ENCODE assay signal across 23 cellular contexts in the genomic region with DNA sequence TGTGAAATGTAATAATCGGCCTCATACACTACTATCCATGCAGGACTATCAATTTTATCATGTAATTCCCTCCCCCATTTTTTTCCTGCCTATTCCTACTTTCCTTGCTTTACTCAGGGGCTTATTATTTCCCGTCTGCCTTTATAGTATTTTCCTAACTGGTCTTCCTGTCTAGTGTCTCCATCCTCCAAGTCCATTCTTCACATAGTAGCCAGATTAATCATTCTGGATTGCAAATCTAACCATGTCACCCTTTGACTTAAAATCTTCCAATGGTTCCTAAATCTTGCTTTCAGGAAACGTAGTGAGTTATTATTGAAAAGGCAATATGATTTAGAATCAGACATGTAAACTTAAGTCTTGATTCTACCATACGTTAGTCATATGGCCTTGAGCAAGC.
A peak's percentile ranks its signal among the peaks of the same experiment; 100 is the strongest.
DNase-seq lines count a peak whose midpoint lies in the region; ATAC-seq, FAIRE-seq and TF ChIP-seq lines count a peak whose summit lies in the region.
"Had no signal": no experiment of that assay in that cellular context is flagged by ENCODE, and none has a peak within 500 bp of the region (broad histone marks: within the 10 kb centered on the region; RNA-seq: fewer than 3 reads in every experiment).

No MANE protein-coding gene starts in this region.

- CTCF ChIA-PET in PC-3 (lab: Charles Lee) (no interaction called here), endothelial cell of umbilical vein (lab: Charles Lee) (no interaction called here)

- no peak for TF ChIP-seq CTCF in PC-3 (conservative IDR thresholded peaks at IDR 0.05; ENCODE audit: low read depth, low read length)
- no peak for TF ChIP-seq CTCF in endothelial cell of umbilical vein (IDR thresholded peaks at IDR 0.05; ENCODE audit: extremely low read depth in 1 of 2, insufficient read depth in 1 of 2, low read depth in 1 of 2, low read length in 2 of 2)
- no peak for TF ChIP-seq CTCF in testis (IDR thresholded peaks at IDR 0.05)
- no peak for TF ChIP-seq CTCF in ovary (IDR thresholded peaks at IDR 0.05)

- H3K36me3 ChIP-seq in PC-3 (ENCODE audit: low read depth, low read length): no peaks in the 10 kb centered on the region
- no peaks in the 10 kb centered on the region for H3K36me3 ChIP-seq in endothelial cell of umbilical vein (ENCODE audit: control insufficient read depth in 2 of 2, extremely low read depth in 1 of 2, insufficient read depth in 2 of 2, low read length in 2 of 2)
- H3K36me3 ChIP-seq in testis (ENCODE audit: low read depth, missing control alignments): no peaks in the 10 kb centered on the region
- H3K36me3 ChIP-seq in ovary: no peaks in the 10 kb centered on the region
- H3K36me3 ChIP-seq: pancreas had no signal

- H3K79me2 ChIP-seq in PC-3 (ENCODE audit: low read length) (no peaks in the 10 kb centered on the region), endothelial cell of umbilical vein (ENCODE audit: control insufficient read depth, insufficient read depth, low read length) (no peaks in the 10 kb centered on the region)

- H3F3A ChIP-seq in PC-3 (ENCODE audit: low read length, unreplicated experiment): peaks cover 5% of the 10 kb centered on the region

- no peak for TF ChIP-seq POLR2A in endothelial cell of umbilical vein (IDR thresholded peaks at IDR 0.05; ENCODE audit: low read depth, low read length)
- TF ChIP-seq POLR2A in testis (IDR thresholded peaks at IDR 0.05): no peak
- TF ChIP-seq POLR2A in ovary (IDR thresholded peaks at IDR 0.05): no peak

- H3K9me3 ChIP-seq in PC-3 (ENCODE audit: low read length): no peaks in the 10 kb centered on the region
- H3K9me3 ChIP-seq in endothelial cell of umbilical vein (replicated peaks; ENCODE audit: control insufficient read depth, insufficient read depth, low read length): no peaks in the 10 kb centered on the region
- H3K9me3 ChIP-seq in testis: no peaks in the 10 kb centered on the region
- H3K9me3 ChIP-seq in ovary: no peaks in the 10 kb centered on the region
- H3K9me3 ChIP-seq: pancreas had no signal

- FAIRE-seq in endothelial cell of umbilical vein (lab: Jason Lieb, UNC): peak; percentile 77
- FAIRE-seq: GM12878, pancreas had no signal

- intact Hi-C loops in PC-3 (cut with micrococcal nuclease): no loop called here
- intact Hi-C loops in endothelial cell of umbilical vein (cut with micrococcal nuclease): loop anchor here (2.0 to 5.0 kb wide), 4 partner anchors 101 to 354 kb away; a partner anchor contains a TSS
- intact Hi-C loops in testis (cut with DNase I; ENCODE audit: low total_unique reads): no loop called here
- intact Hi-C loops in ovary (cut with DNase I): no loop called here

- no peak overlapping the region for H3K4me3 ChIP-seq in PC-3 (ENCODE audit: low read length)
- H3K4me3 ChIP-seq in endothelial cell of umbilical vein (replicated peaks in 1 of 3; ENCODE audit: insufficient read depth in 1 of 3, low read depth in 1 of 3, low read length in 3 of 3): peak overlapping the region in 1 of 3 experiments; percentile 5
- H3K4me3 ChIP-seq in testis: no peak overlapping the region
- no peak overlapping the region for H3K4me3 ChIP-seq in ovary
- H3K4me3 ChIP-seq: GM12878, pancreas had no signal

- H2AFZ ChIP-seq in PC-3 (ENCODE audit: low read length): no peak overlapping the region
- peak overlapping the region; percentile 72 for H2AFZ ChIP-seq in endothelial cell of umbilical vein (ENCODE audit: low read depth, low read length)

- no peak overlapping the region for H3K27ac ChIP-seq in PC-3 (ENCODE audit: low read length)
- H3K27ac ChIP-seq in endothelial cell of umbilical vein (ENCODE audit: insufficient read depth, low read depth, low read length): peak overlapping the region; percentile 87
- H3K27ac ChIP-seq in testis: no peak overlapping the region
- no peak overlapping the region for H3K27ac ChIP-seq in ovary
- H3K27ac ChIP-seq: pancreas had no signal

- H3K9me1 ChIP-seq in endothelial cell of umbilical vein (replicated peaks; ENCODE audit: control insufficient read depth, extremely low read depth, insufficient read depth, low read length): no peaks in the 10 kb centered on the region

- POLR2A ChIA-PET in PC-3 (lab: Charles Lee; ENCODE audit: unreplicated experiment) (no interaction called here), endothelial cell of umbilical vein (lab: Charles Lee) (no interaction called here)

- no peak for ATAC-seq in PC-3
- ATAC-seq: activated T-cell treated with anti-CD3 and anti-CD28 coated beads, Interleukin-2, amount 50 U/mL, for 4 hours; GM12878; left cardiac atrium; naive thymus-derived CD4-positive, alpha-beta T cell; pancreas; sciatic nerve had no signal

- BruUV-seq in PC-3 (replicated peaks; lab: Mats Ljungman, UMichigan): no TSS peak
- BruUV-seq in endothelial cell of umbilical vein (replicated peaks; lab: Mats Ljungman, UMichigan): no TSS peak

- H3K4me1 ChIP-seq in PC-3 (ENCODE audit: insufficient read depth, low read length): peaks cover 19% of the 10 kb centered on the region
- H3K4me1 ChIP-seq in endothelial cell of umbilical vein (ENCODE audit: control insufficient read depth, extremely low read depth, insufficient read depth, low read length): peaks cover 28% of the 10 kb centered on the region
- no peaks in the 10 kb centered on the region for H3K4me1 ChIP-seq in testis
- no peaks in the 10 kb centered on the region for H3K4me1 ChIP-seq in ovary (ENCODE audit: insufficient read depth)
- H3K4me1 ChIP-seq: pancreas had no signal

- 89 to 93% methylated on average over 4 of the region's 4 CpGs for WGBS in testis, 2 donors
- WGBS in ovary, 3 donors: 83 to 91% (median 86%) methylated on average over 4 of the region's 4 CpGs

- DNase-seq in EL (peak; percentile 64), PC-3 (peak; percentile 23), endothelial cell of umbilical vein (ENCODE audit: low read depth, low spot score) (peak; percentile 88), non-pigmented ciliary epithelial cell (ENCODE audit: low read depth) (peak; percentile 63), NOMO-1 (lab: John Stamatoyannopoulos, UW; ENCODE audit: unreplicated experiment in 2 of 2) (no peak), testis (no peak), ovary (no peak), NCI-H2196 (lab: John Stamatoyannopoulos, UW; ENCODE audit: unreplicated experiment) (no peak)
- DNase-seq: activated CD4-positive, alpha-beta T cell treated with anti-CD3 and anti-CD28 coated beads for 4 hours; activated naive CD4-positive, alpha-beta T cell treated with anti-CD3 and anti-CD28 coated beads for 36 hours; activated T-cell treated with anti-CD3 and anti-CD28 coated beads, Interleukin-2, amount 50 U/mL, for 4 hours; anterior cingulate cortex; CD4-positive, alpha-beta T cell; glutamatergic neuron; left cardiac atrium; naive thymus-derived CD4-positive, alpha-beta T cell; NCI-H1092; NCI-H2081; NCI-H446 treated with DMSO at 0.1 percent for 48 hours; pancreas; substantia nigra had no signal

- H4K20me1 ChIP-seq in PC-3 (ENCODE audit: low read length) (no peaks in the 10 kb centered on the region), endothelial cell of umbilical vein (replicated peaks; ENCODE audit: control insufficient read depth, extremely low read depth, insufficient read depth, low read length) (no peaks in the 10 kb centered on the region)

- H3K27me3 ChIP-seq in PC-3 (ENCODE audit: low read length): no peaks in the 10 kb centered on the region
- no peaks in the 10 kb centered on the region for H3K27me3 ChIP-seq in endothelial cell of umbilical vein (ENCODE audit: control insufficient read depth in 2 of 2, insufficient read depth in 2 of 2, low read length in 2 of 2)
- H3K27me3 ChIP-seq in testis: no peaks in the 10 kb centered on the region
- H3K27me3 ChIP-seq in ovary: no peaks in the 10 kb centered on the region
- H3K27me3 ChIP-seq: pancreas had no signal

- no peak for TF ChIP-seq EP300 in ovary (IDR thresholded peaks at IDR 0.05)

- H3K9me2 ChIP-seq in PC-3 (replicated peaks; ENCODE audit: low read length): no peaks in the 10 kb centered on the region

- H3K9ac ChIP-seq in PC-3 (ENCODE audit: low read length) (no peak overlapping the region), endothelial cell of umbilical vein (replicated peaks; ENCODE audit: extremely low read depth, insufficient read depth, low read length) (peak overlapping the region; percentile 64)

- dilution Hi-C loops in endothelial cell of umbilical vein (cut with MboI; ENCODE audit: extremely low pct_ligation_motif_present, low sequenced_read_pairs): no loop called here

- H3K4me2 ChIP-seq in PC-3 (ENCODE audit: low read length): no peak overlapping the region
- peak overlapping the region; percentile 82 for H3K4me2 ChIP-seq in endothelial cell of umbilical vein (ENCODE audit: insufficient read depth, low read length)

TF ChIP-seq in endothelial cell of umbilical vein, 7 proteins besides CTCF, POLR2A, EP300 and RAD21:
- TF ChIP-seq, protein P1, sequence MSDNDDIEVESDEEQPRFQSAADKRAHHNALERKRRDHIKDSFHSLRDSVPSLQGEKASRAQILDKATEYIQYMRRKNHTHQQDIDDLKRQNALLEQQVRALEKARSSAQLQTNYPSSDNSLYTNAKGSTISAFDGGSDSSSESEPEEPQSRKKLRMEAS (IDR thresholded peaks at IDR 0.05; ENCODE audit: insufficient read depth, insufficient read length): no peak
- TF ChIP-seq MYC (IDR thresholded peaks at IDR 0.05; ENCODE audit: low read depth, low read length) (no peak), GATA2 (IDR thresholded peaks at IDR 0.05; ENCODE audit: insufficient read depth, insufficient read length, low read depth, low read length) (peak; percentile 60), EZH2 (IDR thresholded peaks at IDR 0.05; ENCODE audit: borderline replicate concordance, low read depth, low read length, severe bottlenecking) (no peak), JUN (IDR thresholded peaks at IDR 0.05; ENCODE audit: borderline replicate concordance, insufficient read depth, insufficient read length, low read depth) (peak; percentile 45), POLR2AphosphoS5 (IDR thresholded peaks at IDR 0.05; ENCODE audit: insufficient read depth, low read depth, low read length) (peak; percentile 46), FOS (IDR thresholded peaks at IDR 0.05; ENCODE audit: borderline replicate concordance, insufficient read depth, low read length) (peak; percentile 86)

Comparison
In these comparisons a context has a peak if more than half of its experiments do, and no peak if none do; other contexts are left out.
1. DNase-seq: peak in EL (single experiment), PC-3 (single experiment), endothelial cell of umbilical vein (single experiment) and non-pigmented ciliary epithelial cell (single experiment); none in NOMO-1 (0 of 2), testis (single experiment), ovary (0 of 5) and NCI-H2196 (single experiment).